10 cellular contexts compared by ENCODE assay signal in the genomic region with DNA sequence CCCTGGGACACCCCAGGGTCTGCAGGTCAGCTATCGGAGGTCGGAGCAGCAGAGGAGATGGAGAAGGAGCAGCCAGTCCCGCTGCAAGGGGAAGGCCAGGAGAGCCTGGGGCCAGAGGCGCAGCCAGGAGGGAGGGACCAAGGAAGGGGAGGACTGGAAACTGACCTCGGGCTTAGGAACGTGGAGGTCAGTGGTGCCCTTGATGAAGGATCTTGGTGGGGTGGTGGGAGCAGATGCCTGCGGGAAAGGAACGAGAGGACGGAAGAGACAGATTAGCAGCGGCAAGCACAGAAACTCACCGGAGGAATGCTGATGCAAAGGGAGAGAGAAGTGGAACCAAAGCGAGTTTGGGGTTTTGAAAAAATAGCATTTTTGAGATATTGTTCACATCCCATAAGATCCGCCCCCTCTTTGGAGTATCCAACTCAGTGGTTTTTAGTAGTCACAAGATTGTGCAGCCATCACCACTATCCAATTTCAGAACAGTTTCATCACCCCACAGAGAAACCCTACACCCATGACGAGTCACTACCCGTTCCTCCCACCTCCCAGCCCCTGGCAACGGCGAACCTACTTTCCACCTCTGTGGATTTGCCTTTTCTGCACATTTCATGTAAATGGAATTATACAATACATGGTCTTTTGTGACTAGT. TPM values are rescaled to one million over a fixed set of nuclear protein-coding genes. Genes with fewer than 3 reads are reported as not detected.
DNase-seq lines count a peak whose midpoint lies in the region; TF ChIP-seq lines count a peak whose summit lies in the region.
"Had no signal": no experiment of that assay in that cellular context is flagged by ENCODE, and none has a peak within 500 bp of the region (broad histone marks: within the 10 kb centered on the region; RNA-seq: fewer than 3 reads in every experiment).

No MANE protein-coding gene starts in this region.

- DNase-seq in BJ (ENCODE audit: low read depth) (peak; percentile 90), NB4 (ENCODE audit: low read depth) (peak; percentile 61), brain pericyte (ENCODE audit: low read depth, low spot score) (peak; percentile 54), posterior vena cava (ENCODE audit: low spot score) (peak; percentile 92), mesothelial cell of epicardium (ENCODE audit: low spot score in 2 of 2, unreplicated experiment in 2 of 2) (no peak), NOMO-1 treated with dmso at 0.1 percent for 144 hours (lab: John Stamatoyannopoulos, UW; ENCODE audit: unreplicated experiment) (no peak), NCI-H1694 (lab: John Stamatoyannopoulos, UW) (no peak)
- no peak for DNase-seq in effector CD4-positive, alpha-beta T cell
- DNase-seq: substantia nigra had no signal

- peak overlapping the region; percentile 1; the same call in 1 of the 2 replicates for H3K4me3 ChIP-seq in BJ (ENCODE audit: low read depth, low read length)
- H3K4me3 ChIP-seq in NB4 (ENCODE audit: low read depth, low read length) = no peak overlapping the region
- H3K4me3 ChIP-seq: SK-N-MC had no signal

- intact Hi-C loops in posterior vena cava (cut with DNase I) = no loop called here

- peaks cover 2% of the 10 kb centered on the region for H3K27me3 Mint-ChIP-seq in mesothelial cell of epicardium (ENCODE audit: low read depth)

- POLR2A ChIA-PET in BJ (lab: Charles Lee) = no interaction called here

- H3K9me3 Mint-ChIP-seq in mesothelial cell of epicardium = no peaks in the 10 kb centered on the region

- no peaks in the 10 kb centered on the region for H3K27me3 ChIP-seq in BJ (ENCODE audit: control insufficient read depth, insufficient read depth, low read length)

- H3K4me1 Mint-ChIP-seq in mesothelial cell of epicardium = no peaks in the 10 kb centered on the region

- no peaks in the 10 kb centered on the region for H3K36me3 ChIP-seq in BJ (ENCODE audit: control insufficient read depth, insufficient read depth, low read length)

- H3K27ac Mint-ChIP-seq in mesothelial cell of epicardium = no peak overlapping the region

- H3K36me3 Mint-ChIP-seq in mesothelial cell of epicardium = peaks cover 4% of the 10 kb centered on the region

- no peak for TF ChIP-seq POLR2A in NB4 (IDR thresholded peaks at IDR 0.05; ENCODE audit: extremely low read depth, insufficient read length)

- TF ChIP-seq CTCF in BJ (IDR thresholded peaks at IDR 0.05; ENCODE audit: insufficient read depth, low read depth, low read length) (no peak), NB4 (IDR thresholded peaks at IDR 0.05; ENCODE audit: low read depth, low read length) (no peak), mesothelial cell of epicardium (IDR thresholded peaks at IDR 0.05; ENCODE audit: unreplicated experiment) (no peak)

- H3K4me3 Mint-ChIP-seq in mesothelial cell of epicardium = no peak overlapping the region

- CTCF ChIA-PET in BJ (lab: Yijun Ruan, JAX) = interaction anchor here (1.8 kb wide), 1 partner anchor 19 kb away, joined by 5 read pairs; no protein-coding TSS in a partner anchor

RNA-seq across cellular contexts. Expression of a gene that starts 22.1 kb away (rescaled TPM):
- 5.3 and 8.7 TPM in 2 replicates for polyA plus RNA-seq in BJ (2011; rRNA removed)
- polyA minus RNA-seq in BJ (2011; rRNA and poly(A)+ RNA removed) = 4.6 and 10.1 TPM in 2 replicates
- total RNA-seq in posterior vena cava (10 to 100 TPM; 20.7 to 21.0 TPM), mesothelial cell of epicardium (0.47 to 0.92 TPM (median 0.64 TPM) in 3 replicates)

RNA-seq across cellular contexts. Expression of a gene that starts 27.7 kb away (rescaled TPM):
- polyA plus RNA-seq in BJ (2011; rRNA removed) = 21.8 and 33.9 TPM in 2 replicates
- polyA minus RNA-seq in BJ (2011; rRNA and poly(A)+ RNA removed) = 9.7 and 12.2 TPM in 2 replicates
- total RNA-seq in posterior vena cava (10 to 100 TPM; 26.7 to 29.8 TPM), mesothelial cell of epicardium (26.9 to 29.8 TPM (median 27.1 TPM) in 3 replicates)

Comparison
In these comparisons a context has a peak if more than half of its experiments do, and no peak if none do; other contexts are left out.
1. DNase-seq: peak in BJ (single experiment), NB4 (single experiment), brain pericyte (single experiment) and posterior vena cava (single experiment); none in mesothelial cell of epicardium (0 of 2), NOMO-1 treated with dmso at 0.1 percent for 144 hours (single experiment), effector CD4-positive, alpha-beta T cell (single experiment) and NCI-H1694 (single experiment).
2. RNA of a gene that starts 22.1 kb away (total RNA-seq): 20.7 to 21.0 TPM in posterior vena cava; 0.47 to 0.92 TPM in mesothelial cell of epicardium; every median in the first group is over 10 times any median in the second.